In genomic region chr20:32861446-32861845, GRCh38 we compare ENCODE assay signal across 38 cellular contexts. TPM values are rescaled to one million over a fixed set of nuclear protein-coding genes. Genes with fewer than 3 reads are reported as not detected.
"Had no signal": no experiment of that assay in that cellular context is flagged by ENCODE, and none has a peak within 500 bp of the region (broad histone marks: within the 10 kb centered on the region; RNA-seq: fewer than 3 reads in every experiment).

No MANE protein-coding gene starts in this region.

- H3K27me3 Mint-ChIP-seq: activated CD4-positive, alpha-beta memory T cell treated with anti-CD3 and anti-CD28 coated beads, Interleukin-2, amount 10 ng/mL, durations not matched to agents 7 days and 5 days; activated CD4-positive, alpha-beta T cell treated with anti-CD3 and anti-CD28 coated beads for 36 hours; activated CD4-positive, alpha-beta T cell treated with anti-CD3 and anti-CD28 coated beads, Interleukin-2, amount 10 ng/mL, durations not matched to agents 7 days and 5 days; activated CD8-positive, alpha-beta memory T cell treated with anti-CD3 and anti-CD28 coated beads, Interleukin-2, amount 10 ng/mL, durations not matched to agents 7 days and 5 days; activated naive CD4-positive, alpha-beta T cell treated with anti-CD3 and anti-CD28 coated beads, Interleukin-2, amount 10 ng/mL, durations not matched to agents 7 days and 5 days; activated naive CD4-positive, alpha-beta T cell treated with anti-CD3 and anti-CD28 coated beads, Interleukin-2, amount 50 U/mL, for 24 hours; activated naive CD8-positive, alpha-beta T cell; activated naive CD8-positive, alpha-beta T cell treated with anti-CD3 and anti-CD28 coated beads, Interleukin-2, amount 10 ng/mL, durations not matched to agents 7 days and 5 days; activated naive CD8-positive, alpha-beta T cell treated with anti-CD3 and anti-CD28 coated beads, Interleukin-2, amount 50 U/mL, for 24 hours; activated T-cell treated with anti-CD3 and anti-CD28 coated beads, Interleukin-2, amount 50 U/mL, for 24 hours had no signal

- H3K36me3 Mint-ChIP-seq: brain had no signal

- H3K9me3 Mint-ChIP-seq: activated CD4-positive, alpha-beta memory T cell treated with anti-CD3 and anti-CD28 coated beads, Interleukin-2, amount 10 ng/mL, durations not matched to agents 7 days and 5 days; activated CD4-positive, alpha-beta T cell treated with anti-CD3 and anti-CD28 coated beads, Interleukin-2, amount 10 ng/mL, durations not matched to agents 7 days and 5 days; activated naive CD4-positive, alpha-beta T cell treated with anti-CD3 and anti-CD28 coated beads, Interleukin-2, amount 10 ng/mL, durations not matched to agents 7 days and 5 days; activated naive CD4-positive, alpha-beta T cell treated with anti-CD3 and anti-CD28 coated beads, Interleukin-2, amount 50 U/mL, for 24 hours; activated naive CD8-positive, alpha-beta T cell treated with anti-CD3 and anti-CD28 coated beads, Interleukin-2, amount 10 ng/mL, durations not matched to agents 7 days and 5 days; activated naive CD8-positive, alpha-beta T cell treated with anti-CD3 and anti-CD28 coated beads, Interleukin-2, amount 50 U/mL, for 24 hours; activated T-cell treated with anti-CD3 and anti-CD28 coated beads, Interleukin-2, amount 50 U/mL, for 24 hours; activated T-helper 2 cell treated with anti-CD3 and anti-CD28 coated beads, Interferon-gamma antibody, Interleukin-2, Interleukin-4, amounts not matched to agents 10 μg/mL and 5 μg/mL and 100 μg/mL, durations not matched to agents 14 hours and 24 hours and 36 hours; brain; T-helper 1 cell treated with Interleukin-12 subunit alpha and Interleukin-12 subunit beta and Interleukin-4 antibody, amounts not matched to agents 30 μg/mL and 1 μg/mL, for 36 hours; T-helper 2 cell treated with Interferon-gamma antibody and Interleukin-4, amounts not matched to agents 5 μg/mL and 100 μg/mL, for 36 hours had no signal

- H3K27ac ChIP-seq: ascending aorta, cardiac muscle cell, VCaP had no signal

- H3K27me3 ChIP-seq: ascending aorta, cardiac muscle cell had no signal

- ATAC-seq: activated CD4-positive, alpha-beta T cell treated with anti-CD3 and anti-CD28 coated beads for 36 hours; activated CD4-positive, CD25-positive, alpha-beta regulatory T cell treated with anti-CD3 and anti-CD28 coated beads, Interleukin-2, amount 50 U/mL, for 24 hours; activated CD8-positive, alpha-beta memory T cell treated with anti-CD3 and anti-CD28 coated beads, Interleukin-2, amount 10 ng/mL, durations not matched to agents 7 days and 5 days; activated CD8-positive, alpha-beta T cell treated with anti-CD3 and anti-CD28 coated beads, Interleukin-2, amount 10 ng/mL, durations not matched to agents 7 days and 5 days; activated naive CD8-positive, alpha-beta T cell treated with anti-CD3 and anti-CD28 coated beads, Interleukin-2, amount 50 U/mL, for 24 hours had no signal

- DNase-seq: activated CD4-positive, alpha-beta memory T cell treated with anti-CD3 and anti-CD28 coated beads, Interleukin-2, amount 10 ng/mL, durations not matched to agents 7 days and 5 days; activated CD4-positive, alpha-beta T cell treated with anti-CD3 and anti-CD28 coated beads for 1 hour; activated CD4-positive, alpha-beta T cell treated with anti-CD3 and anti-CD28 coated beads for 36 hours; activated CD4-positive, alpha-beta T cell treated with anti-CD3 and anti-CD28 coated beads for 48 hours; activated CD4-positive, alpha-beta T cell treated with anti-CD3 and anti-CD28 coated beads, Interleukin-2, amount 10 ng/mL, durations not matched to agents 7 days and 5 days; activated CD4-positive, alpha-beta T cell treated with anti-CD3 and anti-CD28 coated beads, Interleukin-2, amount 50 U/mL, for 48 hours; activated CD4-positive, CD25-positive, alpha-beta regulatory T cell; activated CD8-positive, alpha-beta memory T cell treated with anti-CD3 and anti-CD28 coated beads for 24 hours; activated CD8-positive, alpha-beta memory T cell treated with anti-CD3 and anti-CD28 coated beads, Interleukin-2, amount 10 ng/mL, durations not matched to agents 7 days and 5 days; activated CD8-positive, alpha-beta memory T cell treated with anti-CD3 and anti-CD28 coated beads, Interleukin-2, amount 50 U/mL, for 48 hours; activated CD8-positive, alpha-beta T cell treated with anti-CD3 and anti-CD28 coated beads, Interleukin-2, amount 10 ng/mL, durations not matched to agents 7 days and 5 days; activated effector memory CD4-positive, alpha-beta T cell treated with Interleukin-2 at 50 U/mL for 16 hours; activated gamma-delta T cell; activated naive CD4-positive, alpha-beta T cell treated with anti-CD3 and anti-CD28 coated beads, Interleukin-2, amount 10 ng/mL, durations not matched to agents 7 days and 5 days; activated naive CD4-positive, alpha-beta T cell treated with Interleukin-2 at 50 U/mL for 16 hours; activated naive CD8-positive, alpha-beta T cell treated with anti-CD3 and anti-CD28 coated beads, Interleukin-2, amount 10 ng/mL, durations not matched to agents 7 days and 5 days; activated naive CD8-positive, alpha-beta T cell treated with anti-CD3 and anti-CD28 coated beads, Interleukin-2, amount 50 U/mL, for 24 hours; activated T-cell treated with anti-CD3 and anti-CD28 coated beads, Interleukin-2, amount 50 U/mL, for 24 hours; activated T-cell treated with anti-CD3 and anti-CD28 coated beads, Interleukin-2, amount 50 U/mL, for 48 hours; amygdala; anterior cingulate cortex; caudate nucleus; SW 1271; T-helper 1 cell; T-helper 2 cell; T-helper 9 cell had no signal

- H3K4me3 ChIP-seq: ascending aorta, cardiac muscle cell had no signal

- H3K4me3 Mint-ChIP-seq: activated CD4-positive, alpha-beta memory T cell treated with anti-CD3 and anti-CD28 coated beads, Interleukin-2, amount 10 ng/mL, durations not matched to agents 7 days and 5 days; activated CD4-positive, alpha-beta T cell treated with anti-CD3 and anti-CD28 coated beads for 36 hours; activated CD4-positive, alpha-beta T cell treated with anti-CD3 and anti-CD28 coated beads, Interleukin-2, amount 10 ng/mL, durations not matched to agents 7 days and 5 days; activated CD8-positive, alpha-beta memory T cell treated with anti-CD3 and anti-CD28 coated beads, Interleukin-2, amount 10 ng/mL, durations not matched to agents 7 days and 5 days; activated CD8-positive, alpha-beta T cell treated with anti-CD3 and anti-CD28 coated beads, Interleukin-2, amount 10 ng/mL, durations not matched to agents 7 days and 5 days; activated naive CD4-positive, alpha-beta T cell treated with anti-CD3 and anti-CD28 coated beads, Interleukin-2, amount 10 ng/mL, durations not matched to agents 7 days and 5 days; activated naive CD4-positive, alpha-beta T cell treated with anti-CD3 and anti-CD28 coated beads, Interleukin-2, amount 50 U/mL, for 24 hours; activated naive CD8-positive, alpha-beta T cell; activated naive CD8-positive, alpha-beta T cell treated with anti-CD3 and anti-CD28 coated beads, Interleukin-2, amount 10 ng/mL, durations not matched to agents 7 days and 5 days; activated naive CD8-positive, alpha-beta T cell treated with anti-CD3 and anti-CD28 coated beads, Interleukin-2, amount 50 U/mL, for 24 hours; activated T-cell treated with anti-CD3 and anti-CD28 coated beads, Interleukin-2, amount 50 U/mL, for 24 hours; brain; T-helper 1 cell treated with Interleukin-12 subunit alpha and Interleukin-12 subunit beta and Interleukin-4 antibody, amounts not matched to agents 30 μg/mL and 1 μg/mL, for 36 hours; T-helper 2 cell treated with Interferon-gamma antibody and Interleukin-4, amounts not matched to agents 5 μg/mL and 100 μg/mL, for 36 hours had no signal

- H3K9me3 ChIP-seq: ascending aorta had no signal

- H3K4me1 ChIP-seq: ascending aorta had no signal

- H3K36me3 ChIP-seq: cardiac muscle cell had no signal

- H3K27ac Mint-ChIP-seq: activated CD4-positive, alpha-beta memory T cell treated with anti-CD3 and anti-CD28 coated beads, Interleukin-2, amount 10 ng/mL, durations not matched to agents 7 days and 5 days; activated CD4-positive, alpha-beta T cell treated with anti-CD3 and anti-CD28 coated beads for 36 hours; activated CD4-positive, alpha-beta T cell treated with anti-CD3 and anti-CD28 coated beads, Interleukin-2, amount 10 ng/mL, durations not matched to agents 7 days and 5 days; activated CD8-positive, alpha-beta memory T cell treated with anti-CD3 and anti-CD28 coated beads, Interleukin-2, amount 10 ng/mL, durations not matched to agents 7 days and 5 days; activated CD8-positive, alpha-beta T cell treated with anti-CD3 and anti-CD28 coated beads, Interleukin-2, amount 10 ng/mL, durations not matched to agents 7 days and 5 days; activated naive CD4-positive, alpha-beta T cell treated with anti-CD3 and anti-CD28 coated beads, Interleukin-2, amount 10 ng/mL, durations not matched to agents 7 days and 5 days; activated naive CD4-positive, alpha-beta T cell treated with anti-CD3 and anti-CD28 coated beads, Interleukin-2, amount 50 U/mL, for 24 hours; activated naive CD8-positive, alpha-beta T cell treated with anti-CD3 and anti-CD28 coated beads, Interleukin-2, amount 10 ng/mL, durations not matched to agents 7 days and 5 days; activated naive CD8-positive, alpha-beta T cell treated with anti-CD3 and anti-CD28 coated beads, Interleukin-2, amount 50 U/mL, for 24 hours; activated T-cell treated with anti-CD3 and anti-CD28 coated beads, Interleukin-2, amount 50 U/mL, for 24 hours; activated T-helper 2 cell treated with anti-CD3 and anti-CD28 coated beads, Interferon-gamma antibody, Interleukin-2, Interleukin-4, amounts not matched to agents 10 μg/mL and 5 μg/mL and 100 μg/mL, durations not matched to agents 14 hours and 24 hours and 36 hours; brain; T-helper 1 cell treated with Interleukin-12 subunit alpha and Interleukin-12 subunit beta and Interleukin-4 antibody, amounts not matched to agents 30 μg/mL and 1 μg/mL, for 36 hours; T-helper 2 cell treated with Interferon-gamma antibody and Interleukin-4, amounts not matched to agents 5 μg/mL and 100 μg/mL, for 36 hours had no signal

- H3K4me1 Mint-ChIP-seq: brain had no signal

- FAIRE-seq: bronchial epithelial cell, TTC549 had no signal

RNA-seq across cellular contexts. Expression of gene EFCAB8, which starts 2.7 kb away (rescaled TPM):
- total RNA-seq: ascending aorta, cardiac muscle cell had no signal
